Comparison of ENCODE assay signal across 1 cellular context in genomic region chr17:64936117-64936516, GRCh38.
TF ChIP-seq lines count a peak whose summit lies in the region.

No MANE protein-coding gene starts in this region.

TF ChIP-seq in GM12878, 131 proteins besides CTCF, POLR2A, EP300 and RAD21 (continued from another document):
- TF ChIP-seq PBX3 (IDR thresholded peaks at IDR 0.05; ENCODE audit: insufficient replicate concordance, low read depth, low read length) (peak; percentile 54), BCL3 (IDR thresholded peaks at IDR 0.05; ENCODE audit: borderline replicate concordance, insufficient read depth, low read depth, low read length, poor library complexity, severe bottlenecking) (peak; percentile 97)
TF ChIP-seq in GM12878: peak in this region for 2.
